Comparison of ENCODE assay signal across 1 cellular context in genomic region chr2:232574674-232575403, GRCh38.
A peak's percentile ranks its signal among the peaks of the same experiment; 100 is the strongest.
TF ChIP-seq lines count a peak whose summit lies in the region.

No MANE protein-coding gene starts in this region.

TF ChIP-seq in HepG2, 621 proteins besides CTCF, POLR2A, EP300 and RAD21 (continued from another document and continues in another):
- no peak for TF ChIP-seq ZNF770 (CRISPR knock-in tag; IDR thresholded peaks at IDR 0.05)
- TF ChIP-seq BATF2 (CRISPR knock-in tag; IDR thresholded peaks at IDR 0.05): no peak
- no peak; the same call in none of the 2 replicates for TF ChIP-seq ARID3A (IDR thresholded peaks at IDR 0.05; ENCODE audit: low read depth, low read length)
- no peak for TF ChIP-seq CENPBD1 (CRISPR knock-in tag; IDR thresholded peaks at IDR 0.05; ENCODE audit: borderline replicate concordance, low read depth)
- TF ChIP-seq XRCC5 (optimal IDR thresholded peaks at IDR 0.05; ENCODE audit: low read length): no peak
- peak; percentile 37 for TF ChIP-seq ZEB1 (IDR thresholded peaks at IDR 0.05; ENCODE audit: insufficient replicate concordance, low read depth)
- TF ChIP-seq ZSCAN9 (CRISPR knock-in tag; IDR thresholded peaks at IDR 0.05; ENCODE audit: borderline replicate concordance): no peak
- TF ChIP-seq SMAD9 (CRISPR knock-in tag; IDR thresholded peaks at IDR 0.05): no peak
- no peak for TF ChIP-seq ZNF589 (CRISPR knock-in tag; conservative IDR thresholded peaks at IDR 0.05)
- peak; percentile 42; the same call in 1 of the 2 replicates for TF ChIP-seq MEF2D (CRISPR knock-in tag; IDR thresholded peaks at IDR 0.05)
- TF ChIP-seq RFX3 (CRISPR knock-in tag; IDR thresholded peaks at IDR 0.05): no peak
- TF ChIP-seq POLR2AphosphoS5 (IDR thresholded peaks at IDR 0.05; ENCODE audit: low read depth, low read length): no peak
- TF ChIP-seq CREB1 (IDR thresholded peaks at IDR 0.05): no peak
- no peak for TF ChIP-seq CREB1 (CRISPR knock-in tag; IDR thresholded peaks at IDR 0.05)
- no peak for TF ChIP-seq ZXDC (CRISPR knock-in tag; IDR thresholded peaks at IDR 0.05)
- TF ChIP-seq FIP1L1 (IDR thresholded peaks at IDR 0.05; ENCODE audit: borderline replicate concordance, insufficient read depth, low read depth, low read length): no peak
- no peak for TF ChIP-seq ATF3 (CRISPR knock-in tag; IDR thresholded peaks at IDR 0.05)
- peak; percentile 55; the same call in 1 of the 2 replicates for TF ChIP-seq RXRB (CRISPR knock-in tag; IDR thresholded peaks at IDR 0.05; ENCODE audit: borderline replicate concordance)
- TF ChIP-seq ZNF281 (CRISPR knock-in tag; IDR thresholded peaks at IDR 0.05; ENCODE audit: borderline replicate concordance): no peak
- TF ChIP-seq ZKSCAN8 (CRISPR knock-in tag; IDR thresholded peaks at IDR 0.05; ENCODE audit: borderline replicate concordance): no peak; the same call in 1 of the 2 replicates
- TF ChIP-seq JUN (CRISPR knock-in tag; IDR thresholded peaks at IDR 0.05): no peak
- no peak for TF ChIP-seq REL (CRISPR knock-in tag; conservative IDR thresholded peaks at IDR 0.05)
- TF ChIP-seq ZNF180 (CRISPR knock-in tag; IDR thresholded peaks at IDR 0.05; ENCODE audit: borderline replicate concordance, low read depth): no peak
- no peak for TF ChIP-seq GATAD1 (CRISPR knock-in tag; IDR thresholded peaks at IDR 0.05)
- no peak for TF ChIP-seq ZUFSP (CRISPR knock-in tag; IDR thresholded peaks at IDR 0.05; ENCODE audit: borderline replicate concordance)
- TF ChIP-seq RARA (CRISPR knock-in tag; IDR thresholded peaks at IDR 0.05): 0 out of 2 replicates have a peak, but pooled peaks have one; percentile 31
- no peak for TF ChIP-seq KLF16 (CRISPR knock-in tag; IDR thresholded peaks at IDR 0.05)
- TF ChIP-seq CAMTA2 (CRISPR knock-in tag; IDR thresholded peaks at IDR 0.05; ENCODE audit: borderline replicate concordance): no peak
- no peak for TF ChIP-seq MYNN (CRISPR knock-in tag; IDR thresholded peaks at IDR 0.05; ENCODE audit: low read depth)
- no peak for TF ChIP-seq SIN3A (IDR thresholded peaks at IDR 0.05; ENCODE audit: borderline replicate concordance, low read depth, low read length)
- no peak for TF ChIP-seq ZNF552 (CRISPR knock-in tag; IDR thresholded peaks at IDR 0.05; ENCODE audit: borderline replicate concordance)
- no peak for TF ChIP-seq HMG20A (CRISPR knock-in tag; IDR thresholded peaks at IDR 0.05; ENCODE audit: borderline replicate concordance)
- no peak for TF ChIP-seq ZC3H4 (CRISPR knock-in tag; IDR thresholded peaks at IDR 0.05; ENCODE audit: borderline replicate concordance)
- no peak for TF ChIP-seq ZNF691 (CRISPR knock-in tag; IDR thresholded peaks at IDR 0.05; ENCODE audit: borderline replicate concordance, low read depth)
- no peak for TF ChIP-seq SMARCE1 (IDR thresholded peaks at IDR 0.05; ENCODE audit: borderline replicate concordance)
- TF ChIP-seq SIN3B (IDR thresholded peaks at IDR 0.05; ENCODE audit: low read length): no peak
- no peak for TF ChIP-seq RNF219 (CRISPR knock-in tag; IDR thresholded peaks at IDR 0.05)
- TF ChIP-seq POLR2G (IDR thresholded peaks at IDR 0.05; ENCODE audit: low read depth, low read length): 0 out of 2 replicates have a peak, but pooled peaks have one; percentile 28
- no peak for TF ChIP-seq MTF2 (CRISPR knock-in tag; IDR thresholded peaks at IDR 0.05; ENCODE audit: borderline replicate concordance)
- TF ChIP-seq TOE1 (CRISPR knock-in tag; IDR thresholded peaks at IDR 0.05): no peak
- no peak for TF ChIP-seq HES4 (CRISPR knock-in tag; IDR thresholded peaks at IDR 0.05; ENCODE audit: borderline replicate concordance)
- no peak for TF ChIP-seq ZFP41 (CRISPR knock-in tag; IDR thresholded peaks at IDR 0.05; ENCODE audit: borderline replicate concordance)
- TF ChIP-seq CEBPZ (IDR thresholded peaks at IDR 0.05; ENCODE audit: low read length): no peak
